ENCODE assay signal across 9 cellular contexts in genomic region chr4:94827481-94828110, GRCh38.
A peak's percentile ranks its signal among the peaks of the same experiment; 100 is the strongest.
DNase-seq lines count a peak whose midpoint lies in the region; ATAC-seq and TF ChIP-seq lines count a peak whose summit lies in the region.
"Had no signal": no experiment of that assay in that cellular context is flagged by ENCODE, and none has a peak within 500 bp of the region (broad histone marks: within the 10 kb centered on the region; RNA-seq: fewer than 3 reads in every experiment).

No MANE protein-coding gene starts in this region.

- peak; percentile 53 for DNase-seq in GM04503 (ENCODE audit: low read depth)
- DNase-seq in RKO (ENCODE audit: low spot score), result peak; percentile 86
- DNase-seq in fibroblast of gingiva (ENCODE audit: low read depth), result peak; percentile 9
- DNase-seq in pulmonary artery endothelial cell (ENCODE audit: low read depth, low spot score), result peak; percentile 40
- DNase-seq in NCI-H2107 treated with DMSO at 0.1 percent for 48 hours (lab: John Stamatoyannopoulos, UW; ENCODE audit: unreplicated experiment), result no peak
- DNase-seq in DMS79 (lab: John Stamatoyannopoulos, UW), result no peak
- DNase-seq in nucleus accumbens (lab: John Stamatoyannopoulos, UW), result no peak
- DNase-seq in WTC11 (ENCODE audit: low spot score), result no peak
- DNase-seq: activated gamma-delta T cell treated with Interleukin-2 at 50 U/mL for 16 hours had no signal

- no peak for ATAC-seq in WTC11

- no peaks in the 10 kb centered on the region for H3K36me3 Mint-ChIP-seq in WTC11

- no peak overlapping the region for H3K4me3 Mint-ChIP-seq in WTC11

- H3K27me3 Mint-ChIP-seq in WTC11 (ENCODE audit: low read depth), result no peaks in the 10 kb centered on the region

- no peak overlapping the region for H3K27ac Mint-ChIP-seq in WTC11

- H3K9me3 Mint-ChIP-seq in WTC11, result no peaks in the 10 kb centered on the region

- no peak for TF ChIP-seq CTCF in WTC11 (IDR thresholded peaks at IDR 0.05)

- CTCF ChIA-PET in WTC11 (lab: Charles Lee), result no interaction called here

- H3K4me1 Mint-ChIP-seq in WTC11, result peaks cover 11% of the 10 kb centered on the region

- POLR2A ChIA-PET in WTC11 (lab: Charles Lee), result no interaction called here

TF ChIP-seq in WTC11, 78 proteins besides CTCF, POLR2A, EP300 and RAD21:
- TF ChIP-seq ZNF317 (CRISPR knock-in tag; IDR thresholded peaks at IDR 0.05; ENCODE audit: borderline replicate concordance, low read depth) (no peak), ZBTB43 (CRISPR knock-in tag; IDR thresholded peaks at IDR 0.05) (no peak), ESRRA (CRISPR knock-in tag; IDR thresholded peaks at IDR 0.05; ENCODE audit: borderline replicate concordance) (no peak), NFYB (CRISPR knock-in tag; conservative IDR thresholded peaks at IDR 0.05; ENCODE audit: low read depth) (no peak), ZNF396 (CRISPR knock-in tag; IDR thresholded peaks at IDR 0.05; ENCODE audit: borderline replicate concordance) (no peak), MYBL2 (CRISPR knock-in tag; IDR thresholded peaks at IDR 0.05) (no peak), ZSCAN18 (CRISPR knock-in tag; IDR thresholded peaks at IDR 0.05) (no peak)
- TF ChIP-seq, protein P1, sequence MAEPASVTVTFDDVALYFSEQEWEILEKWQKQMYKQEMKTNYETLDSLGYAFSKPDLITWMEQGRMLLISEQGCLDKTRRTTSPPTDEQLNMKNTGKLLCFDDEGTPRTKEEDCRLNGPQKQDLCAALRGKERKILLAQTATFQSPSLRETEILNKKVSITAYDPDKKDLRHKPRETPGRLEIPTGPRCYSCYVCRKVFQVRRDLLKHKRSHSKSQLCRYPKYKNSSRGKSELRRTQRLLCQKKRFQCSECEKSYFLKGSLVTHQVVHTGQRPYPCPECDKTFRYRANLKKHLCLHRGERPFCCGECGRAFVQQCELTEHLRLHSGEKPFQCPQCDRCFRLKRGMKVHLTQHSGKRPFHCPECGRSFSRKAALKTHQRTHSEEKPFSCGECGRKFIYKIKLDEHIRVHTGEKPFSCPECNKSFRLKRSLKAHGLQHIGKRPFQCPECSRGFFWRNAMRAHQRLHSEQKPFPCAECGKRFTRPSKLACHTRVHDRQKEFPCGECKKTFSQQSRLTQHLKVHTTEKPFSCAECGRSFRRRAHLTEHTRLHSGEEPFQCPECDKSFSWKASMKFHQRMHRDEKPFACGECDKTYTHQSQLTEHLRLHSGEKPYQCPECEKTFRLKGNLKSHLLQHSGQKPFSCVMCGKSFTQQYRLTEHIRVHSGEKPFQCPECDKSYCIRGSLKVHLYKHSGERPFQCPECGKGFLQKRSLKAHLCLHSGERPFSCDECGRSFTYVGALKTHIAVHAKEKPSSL (CRISPR knock-in tag; conservative IDR thresholded peaks at IDR 0.05), result no peak

Comparison
In these comparisons a context has a peak if more than half of its experiments do, and no peak if none do; other contexts are left out.
1. DNase-seq: peak in GM04503 (single experiment), RKO (single experiment), fibroblast of gingiva (single experiment) and pulmonary artery endothelial cell (single experiment); none in NCI-H2107 treated with DMSO at 0.1 percent for 48 hours (single experiment), DMS79 (single experiment), nucleus accumbens (0 of 56) and WTC11 (single experiment).